In genomic region chr6:73728548-73729205, GRCh38 we compare ENCODE assay signal across 9 cellular contexts. TPM values are rescaled to one million over a fixed set of nuclear protein-coding genes. Genes with fewer than 3 reads are reported as not detected.
DNase-seq lines count a peak whose midpoint lies in the region; ATAC-seq, FAIRE-seq and TF ChIP-seq lines count a peak whose summit lies in the region.
"Had no signal": no experiment of that assay in that cellular context is flagged by ENCODE, and none has a peak within 500 bp of the region (broad histone marks: within the 10 kb centered on the region; RNA-seq: fewer than 3 reads in every experiment).

No MANE protein-coding gene starts in this region.

- FAIRE-seq in H54 (lab: Jason Lieb, UNC), result no peak

- CTCF ChIA-PET in activated naive CD4-positive, alpha-beta T cell treated with anti-CD3 and anti-CD28 coated beads for 36 hours (lab: Charles Lee), result interaction anchor here (1.1 to 6.1 kb wide), 3 partner anchors 10 to 52 kb away, joined by 3 to 185 read pairs (median 5); no protein-coding TSS in a partner anchor

- H3K36me3 Mint-ChIP-seq in activated naive CD4-positive, alpha-beta T cell treated with anti-CD3 and anti-CD28 coated beads for 36 hours (ENCODE audit: low read depth), result no peaks in the 10 kb centered on the region
- H3K36me3 Mint-ChIP-seq in T-helper 1 cell treated with Interleukin-12 subunit alpha and Interleukin-12 subunit beta and Interleukin-4 antibody, amounts not matched to agents 30 μg/mL and 1 μg/mL, for 36 hours (ENCODE audit: low read depth), result peaks cover 12% of the 10 kb centered on the region

- no peak for TF ChIP-seq POLR2A in H54 (IDR thresholded peaks at IDR 0.05; ENCODE audit: low read depth, low read length)

- ATAC-seq in HG03045 (IDR thresholded peaks at IDR 0.05; ENCODE audit: unreplicated experiment), result peak; percentile 73
- ATAC-seq in stimulated activated naive CD8-positive, alpha-beta T cell treated with anti-CD3 and anti-CD28 coated beads, Interleukin-15, amount 100 ng/mL, for 72 hours, result peak; percentile 95

- H3K27ac Mint-ChIP-seq in activated naive CD4-positive, alpha-beta T cell treated with anti-CD3 and anti-CD28 coated beads for 36 hours, result peak overlapping the region; percentile 67
- peak overlapping the region; percentile 58 for H3K27ac Mint-ChIP-seq in T-helper 1 cell treated with Interleukin-12 subunit alpha and Interleukin-12 subunit beta and Interleukin-4 antibody, amounts not matched to agents 30 μg/mL and 1 μg/mL, for 36 hours
- H3K27ac Mint-ChIP-seq in stimulated activated naive CD8-positive, alpha-beta T cell treated with anti-CD3 and anti-CD28 coated beads, Interleukin-15, amount 100 ng/mL, for 72 hours, result peak overlapping the region; percentile 48 to 95

- H3K4me1 Mint-ChIP-seq in activated naive CD4-positive, alpha-beta T cell treated with anti-CD3 and anti-CD28 coated beads for 36 hours (ENCODE audit: low read depth), result peaks cover 25% of the 10 kb centered on the region
- peaks cover 36% of the 10 kb centered on the region for H3K4me1 Mint-ChIP-seq in T-helper 1 cell treated with Interleukin-12 subunit alpha and Interleukin-12 subunit beta and Interleukin-4 antibody, amounts not matched to agents 30 μg/mL and 1 μg/mL, for 36 hours (ENCODE audit: low read depth)
- peaks cover 59% of the 10 kb centered on the region for H3K4me1 Mint-ChIP-seq in stimulated activated naive CD8-positive, alpha-beta T cell treated with anti-CD3 and anti-CD28 coated beads, Interleukin-15, amount 100 ng/mL, for 72 hours

- intact Hi-C loops in activated naive CD4-positive, alpha-beta T cell treated with anti-CD3 and anti-CD28 coated beads for 36 hours (cut with micrococcal nuclease), result loop anchor here (1.0 to 10.0 kb wide), 3 partner anchors 33 to 1104 kb away; partner anchors contain the start of gene KCNQ5

- no peaks in the 10 kb centered on the region for H3K9me3 Mint-ChIP-seq in activated naive CD4-positive, alpha-beta T cell treated with anti-CD3 and anti-CD28 coated beads for 36 hours
- H3K9me3 Mint-ChIP-seq in T-helper 1 cell treated with Interleukin-12 subunit alpha and Interleukin-12 subunit beta and Interleukin-4 antibody, amounts not matched to agents 30 μg/mL and 1 μg/mL, for 36 hours, result no peaks in the 10 kb centered on the region
- H3K9me3 Mint-ChIP-seq in stimulated activated naive CD8-positive, alpha-beta T cell treated with anti-CD3 and anti-CD28 coated beads, Interleukin-15, amount 100 ng/mL, for 72 hours, result peaks cover 0 to 5% of the 10 kb centered on the region in 2 donors

- H3K27me3 Mint-ChIP-seq in activated naive CD4-positive, alpha-beta T cell treated with anti-CD3 and anti-CD28 coated beads for 36 hours (ENCODE audit: low read depth), result no peaks in the 10 kb centered on the region
- no peaks in the 10 kb centered on the region for H3K27me3 Mint-ChIP-seq in T-helper 1 cell treated with Interleukin-12 subunit alpha and Interleukin-12 subunit beta and Interleukin-4 antibody, amounts not matched to agents 30 μg/mL and 1 μg/mL, for 36 hours (ENCODE audit: low read depth)
- no peaks in the 10 kb centered on the region for H3K27me3 Mint-ChIP-seq in stimulated activated naive CD8-positive, alpha-beta T cell treated with anti-CD3 and anti-CD28 coated beads, Interleukin-15, amount 100 ng/mL, for 72 hours

- DNase-seq in activated naive CD4-positive, alpha-beta T cell treated with anti-CD3 and anti-CD28 coated beads for 36 hours, result peak; percentile 71
- no peak for DNase-seq in activated naive CD4-positive, alpha-beta T cell treated with anti-CD3 and anti-CD28 coated beads, Interleukin-2, amount 50 U/mL, for 16 hours
- peak; percentile 41 to 74 for DNase-seq in stimulated activated naive CD8-positive, alpha-beta T cell treated with anti-CD3 and anti-CD28 coated beads, Interleukin-15, amount 100 ng/mL, for 72 hours
- no peak for DNase-seq in NCI-H510A (lab: John Stamatoyannopoulos, UW)
- DNase-seq in HK-2 (ENCODE audit: unreplicated experiment), result no peak
- no peak for DNase-seq in H54 (ENCODE audit: insufficient read length, low spot score)
- DNase-seq: NCI-H446 had no signal

- H3K4me3 Mint-ChIP-seq in activated naive CD4-positive, alpha-beta T cell treated with anti-CD3 and anti-CD28 coated beads for 36 hours, result no peak overlapping the region
- H3K4me3 Mint-ChIP-seq in T-helper 1 cell treated with Interleukin-12 subunit alpha and Interleukin-12 subunit beta and Interleukin-4 antibody, amounts not matched to agents 30 μg/mL and 1 μg/mL, for 36 hours, result peak overlapping the region; percentile 8
- peak overlapping the region; percentile 33 to 71 for H3K4me3 Mint-ChIP-seq in stimulated activated naive CD8-positive, alpha-beta T cell treated with anti-CD3 and anti-CD28 coated beads, Interleukin-15, amount 100 ng/mL, for 72 hours

RNA-seq across cellular contexts. Expression of gene CD109, which starts 32.7 kb away (rescaled TPM):
- 1 to 10 TPM; 6.7 to 7.6 TPM for total RNA-seq in activated naive CD4-positive, alpha-beta T cell treated with anti-CD3 and anti-CD28 coated beads for 36 hours

Comparison
In these comparisons a context has a peak if more than half of its experiments do, and no peak if none do; other contexts are left out.
1. DNase-seq: peak in activated naive CD4-positive, alpha-beta T cell treated with anti-CD3 and anti-CD28 coated beads for 36 hours (single experiment) and stimulated activated naive CD8-positive, alpha-beta T cell treated with anti-CD3 and anti-CD28 coated beads, Interleukin-15, amount 100 ng/mL, for 72 hours (2 of 2); none in activated naive CD4-positive, alpha-beta T cell treated with anti-CD3 and anti-CD28 coated beads, Interleukin-2, amount 50 U/mL, for 16 hours (single experiment), NCI-H510A (single experiment), HK-2 (single experiment) and H54 (single experiment).
2. Peak in every context shown above with its lines, with median percentiles within 50 percentile points of each other: H3K27ac Mint-ChIP-seq.